Comparison of ENCODE assay signal across 11 cellular contexts in genomic region chr19:31312004-31312403, GRCh38. TPM values are rescaled to one million over a fixed set of nuclear protein-coding genes. Genes with fewer than 3 reads are reported as not detected.
DNase-seq lines count a peak whose midpoint lies in the region; ATAC-seq and TF ChIP-seq lines count a peak whose summit lies in the region.
"Had no signal": no experiment of that assay in that cellular context is flagged by ENCODE, and none has a peak within 500 bp of the region (broad histone marks: within the 10 kb centered on the region; RNA-seq: fewer than 3 reads in every experiment).

No MANE protein-coding gene starts in this region.

- ATAC-seq in GM19455 (IDR thresholded peaks at IDR 0.05; ENCODE audit: unreplicated experiment): no peak
- no peak for ATAC-seq in HG03354 (IDR thresholded peaks at IDR 0.05; ENCODE audit: poor library complexity, severe bottlenecking, unreplicated experiment)

- H3K36me3 ChIP-seq in BLaER1 treated with 17β-estradiol and CSF1 and Interleukin-3, amounts not matched to agents 10 nM and 100 nM: peaks cover 0 to 43% (median 0%) of the 10 kb centered on the region in 11 experiments; a peak in 7 of 22 replicates
- H3K36me3 ChIP-seq: HAP-1, upper lobe of left lung had no signal

- no peaks in the 10 kb centered on the region for H3K27me3 ChIP-seq in BLaER1 treated with 17β-estradiol and CSF1 and Interleukin-3, amounts not matched to agents 10 nM and 100 nM
- H3K27me3 ChIP-seq: upper lobe of left lung had no signal

- H4K20me1 ChIP-seq in BLaER1 treated with 17β-estradiol and CSF1 and Interleukin-3, amounts not matched to agents 10 nM and 100 nM: peaks cover 0 to 48% (median 3%) of the 10 kb centered on the region in 11 experiments; a peak in 11 of 22 replicates

- H3K4me2 ChIP-seq in BLaER1 treated with 17β-estradiol and CSF1 and Interleukin-3, amounts not matched to agents 10 nM and 100 nM: peak overlapping the region in 6 of 11 experiments; percentile 7 to 92 (median 76); a peak in 10 of 22 replicates

- H3K27ac ChIP-seq in BLaER1 treated with 17β-estradiol and CSF1 and Interleukin-3, amounts not matched to agents 10 nM and 100 nM: peak overlapping the region in 5 of 11 experiments; percentile 44 to 68 (median 54); a peak in 9 of 22 replicates
- H3K27ac ChIP-seq: upper lobe of left lung had no signal

- no peak for TF ChIP-seq CTCF in astrocyte of the spinal cord (IDR thresholded peaks at IDR 0.05; ENCODE audit: low read depth, low read length)

- DNase-seq in HT1080 (ENCODE audit: low read depth) (peak; percentile 36), astrocyte of the spinal cord (ENCODE audit: low read depth, low spot score) (peak; percentile 92), inferior parietal cortex (ENCODE audit: extremely low spot score) (no peak), NCI-H1436 (lab: John Stamatoyannopoulos, UW) (no peak)
- peak; percentile 37 to 62 (median 47) for DNase-seq in stimulated activated CD4-positive, alpha-beta T cell treated with anti-CD3 and anti-CD28 coated beads, Interleukin-12 subunit alpha, Interleukin-12 subunit beta, amount 100 ng/mL, for 48 hours (ENCODE audit: low read depth in 2 of 3, low spot score in 1 of 3)
- DNase-seq: anterior cingulate cortex had no signal

- H3K4me1 ChIP-seq in BLaER1 treated with 17β-estradiol and CSF1 and Interleukin-3, amounts not matched to agents 10 nM and 100 nM: peaks cover 0 to 100% (median 38%) of the 10 kb centered on the region in 10 experiments; a peak in 14 of 20 replicates

- in situ Hi-C loops in astrocyte of the spinal cord (cut with HindIII; ENCODE audit: low sequenced_read_pairs): no loop called here

- H3K4me3 ChIP-seq in BLaER1 treated with 17β-estradiol and CSF1 and Interleukin-3, amounts not matched to agents 10 nM and 100 nM: no peak overlapping the region
- H3K4me3 ChIP-seq in astrocyte of the spinal cord (ENCODE audit: low read depth, low read length): no peak overlapping the region
- H3K4me3 ChIP-seq: HAP-1, upper lobe of left lung had no signal

- peak overlapping the region in 4 of 11 experiments; percentile 4 to 57 (median 40); a peak in 5 of 22 replicates for H3K9ac ChIP-seq in BLaER1 treated with 17β-estradiol and CSF1 and Interleukin-3, amounts not matched to agents 10 nM and 100 nM

- H3K9me3 ChIP-seq in BLaER1 treated with 17β-estradiol and CSF1 and Interleukin-3, amounts not matched to agents 10 nM and 100 nM (replicated peaks in 1 of 11): no peaks in the 10 kb centered on the region
- H3K9me3 ChIP-seq: HAP-1, upper lobe of left lung had no signal

RNA-seq across cellular contexts. Expression of gene TSHZ3, which starts 37.2 kb away (rescaled TPM):
- 3.6 and 4.4 TPM in 2 replicates for total RNA-seq in HT1080 (2014; rRNA removed; shearing (Covaris generic))
- polyA plus RNA-seq in HT1080 (2015; cell fraction: cytosol; rRNA removed): 5.4 and 6.4 TPM in 2 replicates
- polyA plus RNA-seq in HT1080 (2015; cell fraction: nucleus; rRNA removed): 7.7 and 8.9 TPM in 2 replicates

Comparison
In these comparisons a context has a peak if more than half of its experiments do, and no peak if none do; other contexts are left out.
1. DNase-seq: peak in HT1080 (single experiment), astrocyte of the spinal cord (single experiment) and stimulated activated CD4-positive, alpha-beta T cell treated with anti-CD3 and anti-CD28 coated beads, Interleukin-12 subunit alpha, Interleukin-12 subunit beta, amount 100 ng/mL, for 48 hours (3 of 3); none in inferior parietal cortex (single experiment) and NCI-H1436 (single experiment).